Comparison of ENCODE assay signal across 23 cellular contexts in genomic region chr9:109020982-109021511, GRCh38. TPM values are rescaled to one million over a fixed set of nuclear protein-coding genes. Genes with fewer than 3 reads are reported as not detected.
DNase-seq lines count a peak whose midpoint lies in the region; ATAC-seq, FAIRE-seq and TF ChIP-seq lines count a peak whose summit lies in the region.
"Had no signal": no experiment of that assay in that cellular context is flagged by ENCODE, and none has a peak within 500 bp of the region (broad histone marks: within the 10 kb centered on the region; RNA-seq: fewer than 3 reads in every experiment).

No MANE protein-coding gene starts in this region.

- no peak for TF ChIP-seq POLR2A in HepG2 (IDR thresholded peaks at IDR 0.05; ENCODE audit: insufficient read depth in 1 of 2, low read depth in 2 of 2, low read length in 2 of 2)
- TF ChIP-seq POLR2A in right lobe of liver (IDR thresholded peaks at IDR 0.05) = no peak

- H3K36me3 ChIP-seq in HepG2 (replicated peaks in 1 of 2; ENCODE audit: control insufficient read depth in 1 of 2, insufficient read depth in 2 of 2, low read length in 2 of 2) = peaks cover 11 to 25% of the 10 kb centered on the region in 2 experiments
- H3K36me3 ChIP-seq in right lobe of liver = peaks cover 0 to 10% (median 0%) of the 10 kb centered on the region in 4 donors
- peaks cover 17% of the 10 kb centered on the region for H3K36me3 ChIP-seq in left ventricle myocardium inferior

- H3K9ac ChIP-seq in HepG2 (ENCODE audit: insufficient read depth, low read depth, low read length) = no peak overlapping the region

- FAIRE-seq in HepG2 (lab: Jason Lieb, UNC) = no peak
- FAIRE-seq: A549, D721Med, GM12878, K562 had no signal

- DNase-seq in HepG2 (ENCODE audit: low spot score) = no peak
- DNase-seq in right lobe of liver = no peak
- DNase-seq in DMS79 treated with DMSO at 0.1 percent for 48 hours (lab: John Stamatoyannopoulos, UW) = peak; percentile 5
- no peak for DNase-seq in left ventricle myocardium inferior
- no peak for DNase-seq in SIG-M5 (lab: John Stamatoyannopoulos, UW)
- no peak for DNase-seq in KG1 (lab: John Stamatoyannopoulos, UW)
- no peak for DNase-seq in cerebellar cortex (ENCODE audit: low spot score)
- DNase-seq: C1 segment of cervical spinal cord, DMS53, EL, GDM1, H9, NCI-H1105, NCI-H1436 treated with DMSO at 0.1 percent for 48 hours, NCI-H187 treated with DMSO at 0.1 percent for 48 hours, NCI-H524, PC-9, SHP77 had no signal

- in situ Hi-C loops in HepG2 (cut with HindIII; ENCODE audit: extremely low pct_ligation_motif_present, low pct_unique_long_range_greater_than_20kb) = no loop called here

- peaks cover 46% of the 10 kb centered on the region for H3K4me1 ChIP-seq in HepG2 (ENCODE audit: insufficient read depth, low read length)
- H3K4me1 ChIP-seq in right lobe of liver = peaks cover 0 to 21% (median 8%) of the 10 kb centered on the region in 4 donors
- peaks cover 66% of the 10 kb centered on the region for H3K4me1 ChIP-seq in left ventricle myocardium inferior

- no peak overlapping the region for H2AFZ ChIP-seq in HepG2 (ENCODE audit: low read length)
- H2AFZ ChIP-seq: GM23338, PC-9 had no signal

- TF ChIP-seq CTCF in HepG2 (CRISPR knock-in tag; IDR thresholded peaks at IDR 0.05) = no peak
- TF ChIP-seq CTCF in right lobe of liver (IDR thresholded peaks at IDR 0.05) = no peak
- TF ChIP-seq CTCF in left ventricle myocardium inferior (IDR thresholded peaks at IDR 0.05; ENCODE audit: borderline replicate concordance) = no peak

- 80% methylated on average over 1 of the region's 3 CpGs for WGBS in HepG2 (ENCODE audit: low lambda C conversion rate)
- WGBS in right lobe of liver (ENCODE audit: insufficient coverage, low coverage, low lambda C conversion rate, missing lambda C conversion rate) = 82% methylated on average over 3 of the region's 3 CpGs

- H3K4me3 ChIP-seq in HepG2 (replicated peaks in 1 of 3; ENCODE audit: insufficient read depth in 1 of 3, low read depth in 2 of 3, low read length in 3 of 3) (no peak overlapping the region), right lobe of liver (no peak overlapping the region), left ventricle myocardium inferior (no peak overlapping the region)
- H3K4me3 ChIP-seq: A549, GM12878, GM23338, K562, PC-9 had no signal

- POLR2A ChIA-PET in HepG2 (lab: Yijun Ruan, JAX) = no interaction called here

- no peak overlapping the region for H3K4me2 ChIP-seq in HepG2 (ENCODE audit: low read depth, low read length)
- H3K4me2 ChIP-seq: A549, GM23338, PC-9 had no signal

- H4K20me1 ChIP-seq in HepG2 (ENCODE audit: insufficient read depth, low read length) = no peaks in the 10 kb centered on the region

- H3K27ac ChIP-seq in HepG2 (ENCODE audit: extremely low read length, insufficient read depth, low read length) = no peak overlapping the region
- no peak overlapping the region for H3K27ac ChIP-seq in right lobe of liver
- H3K27ac ChIP-seq in left ventricle myocardium inferior (replicated peaks) = peak overlapping the region; percentile 10
- H3K27ac ChIP-seq: A549, PC-9 had no signal

- ATAC-seq in HepG2 (0 out of 3 replicates have a peak, but pooled peaks have one; percentile 20), right lobe of liver (no peak)
- ATAC-seq: A549, GM12878, GM23338, K562 had no signal

- TF ChIP-seq EP300 in HepG2 (IDR thresholded peaks at IDR 0.05; ENCODE audit: low read depth in 2 of 2, low read length in 2 of 2) (no peak), HepG2 (CRISPR knock-in tag; IDR thresholded peaks at IDR 0.05; ENCODE audit: borderline replicate concordance) (no peak)

- intact Hi-C loops in HepG2 (cut with micrococcal nuclease; ENCODE audit: unreplicated experiment) (no loop called here), right lobe of liver (cut with DNase I) (no loop called here), left ventricle myocardium inferior (cut with micrococcal nuclease) (no loop called here)

- no peaks in the 10 kb centered on the region for H3K9me3 ChIP-seq in HepG2 (ENCODE audit: low read length)
- no peaks in the 10 kb centered on the region for H3K9me3 ChIP-seq in right lobe of liver
- no peaks in the 10 kb centered on the region for H3K9me3 ChIP-seq in left ventricle myocardium inferior (replicated peaks)
- H3K9me3 ChIP-seq: A549 had no signal

- CTCF ChIA-PET in HepG2 (lab: Yijun Ruan, JAX; ENCODE audit: low intra/inter-chr PET ratio, low total read pairs) = no interaction called here

- H3K27me3 ChIP-seq in HepG2 (ENCODE audit: control insufficient read depth in 1 of 2, insufficient read depth in 2 of 2, low read length in 2 of 2) (no peaks in the 10 kb centered on the region), right lobe of liver (no peaks in the 10 kb centered on the region), left ventricle myocardium inferior (ENCODE audit: low read depth) (no peaks in the 10 kb centered on the region)

- H3K79me2 ChIP-seq in HepG2 (ENCODE audit: insufficient read depth, low read length) = peaks cover 6% of the 10 kb centered on the region

- no TSS peak for BruUV-seq in HepG2 (replicated peaks; lab: Mats Ljungman, UMichigan)

- no peak for TF ChIP-seq RAD21 in HepG2 (CRISPR knock-in tag; IDR thresholded peaks at IDR 0.05)

TF ChIP-seq in HepG2, 621 proteins besides CTCF, POLR2A, EP300 and RAD21:
- no peak for TF ChIP-seq MAFF (IDR thresholded peaks at IDR 0.05; ENCODE audit: low read depth, low read length)
- TF ChIP-seq, protein P1, sequence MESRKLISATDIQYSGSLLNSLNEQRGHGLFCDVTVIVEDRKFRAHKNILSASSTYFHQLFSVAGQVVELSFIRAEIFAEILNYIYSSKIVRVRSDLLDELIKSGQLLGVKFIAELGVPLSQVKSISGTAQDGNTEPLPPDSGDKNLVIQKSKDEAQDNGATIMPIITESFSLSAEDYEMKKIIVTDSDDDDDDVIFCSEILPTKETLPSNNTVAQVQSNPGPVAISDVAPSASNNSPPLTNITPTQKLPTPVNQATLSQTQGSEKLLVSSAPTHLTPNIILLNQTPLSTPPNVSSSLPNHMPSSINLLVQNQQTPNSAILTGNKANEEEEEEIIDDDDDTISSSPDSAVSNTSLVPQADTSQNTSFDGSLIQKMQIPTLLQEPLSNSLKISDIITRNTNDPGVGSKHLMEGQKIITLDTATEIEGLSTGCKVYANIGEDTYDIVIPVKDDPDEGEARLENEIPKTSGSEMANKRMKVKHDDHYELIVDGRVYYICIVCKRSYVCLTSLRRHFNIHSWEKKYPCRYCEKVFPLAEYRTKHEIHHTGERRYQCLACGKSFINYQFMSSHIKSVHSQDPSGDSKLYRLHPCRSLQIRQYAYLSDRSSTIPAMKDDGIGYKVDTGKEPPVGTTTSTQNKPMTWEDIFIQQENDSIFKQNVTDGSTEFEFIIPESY (CRISPR knock-in tag; IDR thresholded peaks at IDR 0.05) = peak; percentile 18; the same call in 1 of the 2 replicates
- TF ChIP-seq RARA (CRISPR knock-in tag; IDR thresholded peaks at IDR 0.05) = peak; percentile 53; the same call in 1 of the 2 replicates

RNA-seq across cellular contexts. Expression of gene CTNNAL1, which starts 7.7 kb away (rescaled TPM):
- total RNA-seq in HepG2 (2016; rRNA removed; fragmentation: Illumina TruSeq; extraction: Trizol) (162 and 227 TPM in 2 replicates), right lobe of liver (10 to 100 TPM; 12.0 to 26.4 (median 20.3) TPM), left ventricle myocardium inferior (78.2 TPM)
- 53.8 and 56.6 TPM in 2 replicates for total RNA-seq in HepG2 (2016; cell fraction: cytosol; rRNA removed; fragmentation: Illumina TruSeq; extraction: Trizol; ENCODE audit: low read depth)
- total RNA-seq in HepG2 (2016; cell fraction: insoluble cytoplasmic fraction; rRNA removed; fragmentation: Illumina TruSeq; extraction: Trizol) = 167 and 237 TPM in 2 replicates
- 106 and 117 TPM in 2 replicates for total RNA-seq in HepG2 (2016; cell fraction: membrane; rRNA removed; fragmentation: Illumina TruSeq; extraction: Trizol)
- 61.8 and 66.6 TPM in 2 replicates for total RNA-seq in HepG2 (2016; cell fraction: nucleus; rRNA removed; fragmentation: Illumina TruSeq; extraction: Trizol)
- polyA plus RNA-seq in HepG2 (2011; rRNA removed) = 19.9 and 32.0 TPM in 2 replicates
- 14.6 and 17.1 TPM in 2 replicates for polyA plus RNA-seq in HepG2 (2011; cell fraction: cytosol; rRNA removed)
- 5.7 and 8.6 TPM in 2 replicates for polyA plus RNA-seq in HepG2 (2011; cell fraction: nucleus; rRNA removed)
- polyA plus RNA-seq in HepG2 (2012) = 37.5 and 38.0 TPM in 2 replicates
- polyA plus RNA-seq in HepG2 (2016; cell fraction: cytosol; fragmentation: Illumina TruSeq; extraction: Trizol; ENCODE audit: low read depth) = 41.8 and 48.7 TPM in 2 replicates
- 146 and 166 TPM in 2 replicates for polyA plus RNA-seq in HepG2 (2016; cell fraction: insoluble cytoplasmic fraction; fragmentation: Illumina TruSeq; extraction: Trizol; ENCODE audit: low read depth)
- 62.0 and 63.7 TPM in 2 replicates for polyA plus RNA-seq in HepG2 (2016; cell fraction: membrane; fragmentation: Illumina TruSeq; extraction: Trizol; ENCODE audit: low read depth)
- polyA plus RNA-seq in HepG2 (2016; cell fraction: nucleus; fragmentation: Illumina TruSeq; extraction: Trizol; ENCODE audit: insufficient read depth, low read depth) = 65.5 and 72.3 TPM in 2 replicates
- polyA minus RNA-seq in HepG2 (2011; rRNA and poly(A)+ RNA removed; ENCODE audit: low replicate concordance) = 6.1 and 7.3 TPM in 2 replicates
- polyA minus RNA-seq in HepG2 (2011; cell fraction: cytosol; rRNA and poly(A)+ RNA removed) = 19.1 and 19.5 TPM in 2 replicates
- 20.9 and 21.8 TPM in 2 replicates for polyA minus RNA-seq in HepG2 (2011; cell fraction: nucleus; rRNA and poly(A)+ RNA removed)
